In genomic region chr2:96625571-96626552, GRCh38 we compare ENCODE assay signal across 1 cellular context.
TF ChIP-seq lines count a peak whose summit lies in the region.

No MANE protein-coding gene starts in this region.

TF ChIP-seq in HepG2, 621 proteins besides CTCF, POLR2A, EP300 and RAD21:
- TF ChIP-seq, protein P1, sequence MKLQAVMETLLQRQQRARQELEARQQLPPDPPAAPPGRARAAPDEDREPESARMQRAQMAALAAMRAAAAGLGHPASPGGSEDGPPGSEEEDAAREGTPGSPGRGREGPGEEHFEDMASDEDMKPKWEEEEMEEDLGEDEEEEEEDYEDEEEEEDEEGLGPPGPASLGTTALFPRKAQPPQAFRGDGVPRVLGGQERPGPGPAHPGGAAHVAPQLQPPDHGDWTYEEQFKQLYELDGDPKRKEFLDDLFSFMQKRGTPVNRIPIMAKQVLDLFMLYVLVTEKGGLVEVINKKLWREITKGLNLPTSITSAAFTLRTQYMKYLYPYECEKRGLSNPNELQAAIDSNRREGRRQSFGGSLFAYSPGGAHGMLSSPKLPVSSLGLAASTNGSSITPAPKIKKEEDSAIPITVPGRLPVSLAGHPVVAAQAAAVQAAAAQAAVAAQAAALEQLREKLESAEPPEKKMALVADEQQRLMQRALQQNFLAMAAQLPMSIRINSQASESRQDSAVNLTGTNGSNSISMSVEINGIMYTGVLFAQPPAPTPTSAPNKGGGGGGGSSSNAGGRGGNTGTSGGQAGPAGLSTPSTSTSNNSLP (IDR thresholded peaks at IDR 0.05; ENCODE audit: low read depth, low read length) = no peak
- TF ChIP-seq HNRNPK (IDR thresholded peaks at IDR 0.05; ENCODE audit: low read depth, low read length, poor library complexity, severe bottlenecking) (peak; percentile 86), ZNF552 (CRISPR knock-in tag; IDR thresholded peaks at IDR 0.05; ENCODE audit: borderline replicate concordance) (no peak), THAP11 (CRISPR knock-in tag; IDR thresholded peaks at IDR 0.05) (no peak)
